In the genomic region with DNA sequence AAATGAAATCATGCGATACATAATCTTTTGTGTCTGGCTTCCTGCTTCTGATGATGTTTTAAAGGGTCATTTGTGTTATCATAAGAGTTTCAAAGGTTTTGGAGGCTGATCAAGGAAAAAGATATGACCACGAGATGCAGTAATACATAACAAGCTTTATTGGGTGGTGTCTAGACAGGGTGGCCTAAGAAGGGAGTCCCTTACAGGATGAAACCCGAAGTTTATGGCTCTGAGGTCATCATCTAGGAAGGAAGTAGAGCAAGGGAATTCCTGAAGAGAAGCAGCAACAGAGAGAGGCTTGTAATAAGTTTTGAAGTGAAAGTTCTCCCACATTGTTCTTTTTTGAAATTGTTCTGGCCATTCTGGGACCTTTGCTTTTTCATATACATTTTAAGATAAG, we compare ENCODE assay signal across 27 cellular contexts. TPM values are rescaled to one million over a fixed set of nuclear protein-coding genes. Genes with fewer than 3 reads are reported as not detected.
A peak's percentile ranks its signal among the peaks of the same experiment; 100 is the strongest.
DNase-seq lines count a peak whose midpoint lies in the region; TF ChIP-seq lines count a peak whose summit lies in the region.
"Had no signal": no experiment of that assay in that cellular context is flagged by ENCODE, and none has a peak within 500 bp of the region (broad histone marks: within the 10 kb centered on the region; RNA-seq: fewer than 3 reads in every experiment).

No MANE protein-coding gene starts in this region.

- H3K4me3 Mint-ChIP-seq in progenitor cell of endocrine pancreas (ENCODE audit: low read depth): no peak overlapping the region
- no peak overlapping the region for H3K4me3 Mint-ChIP-seq in CD4-positive, alpha-beta memory T cell
- H3K4me3 Mint-ChIP-seq: activated CD4-positive, alpha-beta T cell treated with anti-CD3 and anti-CD28 coated beads for 36 hours; activated CD8-positive, alpha-beta T cell treated with anti-CD3 and anti-CD28 coated beads for 36 hours; nephron progenitor cell; stimulated activated memory B cell treated with anti-CD40 and anti-IgM and Interleukin-4, amounts not matched to agents 10 μg/mL and 1 μg/mL and 100 μg/mL, for 72 hours had no signal

- no peaks in the 10 kb centered on the region for H3K36me3 ChIP-seq in CD4-positive, alpha-beta memory T cell (ENCODE audit: insufficient read depth, low read length)
- H3K36me3 ChIP-seq: brain microvascular endothelial cell, heart right ventricle, transverse colon had no signal

- DNase-seq in HT-29 (ENCODE audit: low spot score) (peak; percentile 13), SK-MEL-5 (ENCODE audit: low read depth, low spot score) (peak; percentile 42), fibroblast of villous mesenchyme (ENCODE audit: low read depth) (peak; percentile 44), progenitor cell of endocrine pancreas (ENCODE audit: low spot score, unreplicated experiment) (no peak), posterior vena cava (ENCODE audit: low spot score) (no peak), NCI-H82 treated with DMSO at 0.1 percent for 48 hours (lab: John Stamatoyannopoulos, UW; ENCODE audit: unreplicated experiment) (no peak)
- no peak for DNase-seq in CD4-positive, alpha-beta memory T cell
- DNase-seq: activated CD4-positive, alpha-beta T cell treated with anti-CD3 and anti-CD28 coated beads for 36 hours; activated CD8-positive, alpha-beta memory T cell treated with anti-CD3 and anti-CD28 coated beads, Interleukin-2, amount 50 U/mL, for 48 hours; activated CD8-positive, alpha-beta T cell treated with anti-CD3 and anti-CD28 coated beads for 36 hours; activated naive CD4-positive, alpha-beta T cell treated with anti-CD3 and anti-CD28 coated beads, Interleukin-2, amount 50 U/mL, for 16 hours; brain microvascular endothelial cell; DMS153; GF-D8; GOT3; heart right ventricle; KBM-7; kidney glomerular epithelial cell; MM.1S; NCI-H2029; NCI-H526; nephron progenitor cell; NK-92 treated with Interleukin-12 subunit alpha and Interleukin-12 subunit beta, amount 100 ng/mL, for 24 hours; SHP77; SW 1271; transverse colon had no signal

- in situ Hi-C loops in SK-MEL-5 (cut with HindIII; ENCODE audit: low pct_unique_long_range_greater_than_20kb, low sequenced_read_pairs): no loop called here

- H3K4me1 ChIP-seq in CD4-positive, alpha-beta memory T cell (ENCODE audit: insufficient read depth, low read length): no peaks in the 10 kb centered on the region
- H3K4me1 ChIP-seq: heart right ventricle had no signal

- H3K9me3 Mint-ChIP-seq in progenitor cell of endocrine pancreas (ENCODE audit: low read depth): peaks cover 16% of the 10 kb centered on the region
- peaks cover 6 to 43% (median 24%) of the 10 kb centered on the region in 8 donors for H3K9me3 Mint-ChIP-seq in CD4-positive, alpha-beta memory T cell

- peaks cover 0 to 8% of the 10 kb centered on the region in 2 donors for H3K9me3 ChIP-seq in CD4-positive, alpha-beta memory T cell (ENCODE audit: control insufficient read depth in 1 of 2, low read length in 2 of 2)

- no peaks in the 10 kb centered on the region for H3K27me3 ChIP-seq in CD4-positive, alpha-beta memory T cell (ENCODE audit: insufficient read depth, low read length)
- H3K27me3 ChIP-seq: brain microvascular endothelial cell, heart right ventricle, transverse colon had no signal

- POLR2A ChIA-PET in CD4-positive, alpha-beta memory T cell (lab: Charles Lee; ENCODE audit: partially characterized antibody): no interaction called here

- H3K36me3 Mint-ChIP-seq in progenitor cell of endocrine pancreas (ENCODE audit: insufficient read depth): peaks cover 4% of the 10 kb centered on the region
- peaks cover 0 to 2% of the 10 kb centered on the region in 2 donors for H3K36me3 Mint-ChIP-seq in CD4-positive, alpha-beta memory T cell
- H3K36me3 Mint-ChIP-seq: stimulated activated memory B cell treated with anti-CD40 and anti-IgM and Interleukin-4, amounts not matched to agents 10 μg/mL and 1 μg/mL and 100 μg/mL, for 72 hours had no signal

- H3K4me3 ChIP-seq in fibroblast of villous mesenchyme (ENCODE audit: low read depth, low read length): no peak overlapping the region
- no peak overlapping the region for H3K4me3 ChIP-seq in CD4-positive, alpha-beta memory T cell (ENCODE audit: low read length in 2 of 2)
- H3K4me3 ChIP-seq: heart right ventricle, transverse colon had no signal

- no peak overlapping the region for H3K27ac ChIP-seq in CD4-positive, alpha-beta memory T cell (ENCODE audit: low read depth, low read length)
- H3K27ac ChIP-seq: brain microvascular endothelial cell, heart right ventricle, transverse colon had no signal

- no peaks in the 10 kb centered on the region for H3K4me1 Mint-ChIP-seq in progenitor cell of endocrine pancreas (ENCODE audit: low read depth)
- H3K4me1 Mint-ChIP-seq in CD4-positive, alpha-beta memory T cell: no peaks in the 10 kb centered on the region
- H3K4me1 Mint-ChIP-seq: activated CD4-positive, alpha-beta T cell treated with anti-CD3 and anti-CD28 coated beads for 36 hours; stimulated activated memory B cell treated with anti-CD40 and anti-IgM and Interleukin-4, amounts not matched to agents 10 μg/mL and 1 μg/mL and 100 μg/mL, for 72 hours had no signal

- intact Hi-C loops in posterior vena cava (cut with DNase I): no loop called here
- intact Hi-C loops in CD4-positive, alpha-beta memory T cell (cut with micrococcal nuclease): no loop called here

- peak overlapping the region; percentile 68 for H3K27ac Mint-ChIP-seq in progenitor cell of endocrine pancreas
- no peak overlapping the region for H3K27ac Mint-ChIP-seq in CD4-positive, alpha-beta memory T cell
- H3K27ac Mint-ChIP-seq: activated CD4-positive, alpha-beta T cell treated with anti-CD3 and anti-CD28 coated beads for 36 hours; activated CD8-positive, alpha-beta T cell treated with anti-CD3 and anti-CD28 coated beads for 36 hours; nephron progenitor cell; stimulated activated memory B cell treated with anti-CD40 and anti-IgM and Interleukin-4, amounts not matched to agents 10 μg/mL and 1 μg/mL and 100 μg/mL, for 72 hours had no signal

- TF ChIP-seq CTCF in fibroblast of villous mesenchyme (IDR thresholded peaks at IDR 0.05; ENCODE audit: insufficient read depth, low read depth, low read length) (no peak), progenitor cell of endocrine pancreas (IDR thresholded peaks at IDR 0.05; ENCODE audit: unreplicated experiment) (no peak)

- H3K27me3 Mint-ChIP-seq in progenitor cell of endocrine pancreas: peaks cover 2% of the 10 kb centered on the region
- H3K27me3 Mint-ChIP-seq in CD4-positive, alpha-beta memory T cell: peaks cover 1 to 2% of the 10 kb centered on the region in 2 donors
- H3K27me3 Mint-ChIP-seq: stimulated activated memory B cell treated with anti-CD40 and anti-IgM and Interleukin-4, amounts not matched to agents 10 μg/mL and 1 μg/mL and 100 μg/mL, for 72 hours had no signal

- CTCF ChIA-PET in CD4-positive, alpha-beta memory T cell (lab: Charles Lee; ENCODE audit: partially characterized antibody): no interaction called here

RNA-seq across cellular contexts. Expression of gene SOD3, which starts 40.8 kb away (rescaled TPM):
- total RNA-seq in HT-29 (2014; rRNA removed; shearing (Covaris generic)): 2.0 and 3.3 TPM in 2 replicates
- total RNA-seq in SK-MEL-5 (2014; rRNA removed; shearing (Covaris generic)): not detected in 2 replicates
- 0.08 and 0.11 TPM in 2 replicates for polyA plus RNA-seq in SK-MEL-5 (2015; cell fraction: cytosol; rRNA removed)
- not detected in 2 replicates for polyA plus RNA-seq in SK-MEL-5 (2015; cell fraction: nucleus; rRNA removed)
- total RNA-seq in fibroblast of villous mesenchyme (14.2 and 21.9 TPM in 2 replicates), progenitor cell of endocrine pancreas (5.0 and 6.2 TPM in 2 replicates), posterior vena cava (100 to 1,000 TPM; 289 to 415 TPM)
- not detected for total RNA-seq in CD4-positive, alpha-beta memory T cell
- polyA plus RNA-seq in CD4-positive, alpha-beta memory T cell: not detected
- total RNA-seq: activated CD4-positive, alpha-beta T cell treated with anti-CD3 and anti-CD28 coated beads for 36 hours; activated CD8-positive, alpha-beta T cell treated with anti-CD3 and anti-CD28 coated beads for 36 hours had no signal

Comparison
In these comparisons a context has a peak if more than half of its experiments do, and no peak if none do; other contexts are left out.
1. DNase-seq: peak in HT-29 (single experiment), SK-MEL-5 (single experiment) and fibroblast of villous mesenchyme (single experiment); none in progenitor cell of endocrine pancreas (single experiment), posterior vena cava (single experiment), CD4-positive, alpha-beta memory T cell (0 of 5) and NCI-H82 treated with DMSO at 0.1 percent for 48 hours (single experiment).
2. RNA of gene SOD3, which starts 40.8 kb away (total RNA-seq): 289 to 415 TPM in posterior vena cava; 14.2 to 21.9 TPM in fibroblast of villous mesenchyme, 5.0 to 6.2 TPM in progenitor cell of endocrine pancreas, 2.0 to 3.3 TPM in HT-29, not detected in SK-MEL-5 and not detected in CD4-positive, alpha-beta memory T cell; every median in the first group is over 10 times any median in the second.